18 cellular contexts compared by ENCODE assay signal in genomic region chr2:20604401-20604911, GRCh38. TPM values are rescaled to one million over a fixed set of nuclear protein-coding genes. Genes with fewer than 3 reads are reported as not detected.
DNase-seq lines count a peak whose midpoint lies in the region; ATAC-seq and TF ChIP-seq lines count a peak whose summit lies in the region.
"Had no signal": no experiment of that assay in that cellular context is flagged by ENCODE, and none has a peak within 500 bp of the region (broad histone marks: within the 10 kb centered on the region; RNA-seq: fewer than 3 reads in every experiment).

No MANE protein-coding gene starts in this region.

- H3K27me3 ChIP-seq in ACC112 (ENCODE audit: insufficient read depth, low read length) = no peaks in the 10 kb centered on the region
- H3K27me3 ChIP-seq in heart left ventricle = no peaks in the 10 kb centered on the region
- H3K27me3 ChIP-seq: brain microvascular endothelial cell, neutrophil had no signal

- no peaks in the 10 kb centered on the region for H3K27me3 Mint-ChIP-seq in WTC11 (ENCODE audit: low read depth)
- H3K27me3 Mint-ChIP-seq: effector memory CD8-positive, alpha-beta T cell; IgD-negative memory B cell had no signal

- H3K4me1 Mint-ChIP-seq in WTC11 = peaks cover 3% of the 10 kb centered on the region; the same call in 1 of the 2 replicates

- peaks cover 41% of the 10 kb centered on the region for H3K4me1 ChIP-seq in ACC112 (ENCODE audit: control insufficient read depth, insufficient read depth, low read length, unreplicated experiment)
- peaks cover 8 to 47% (median 34%) of the 10 kb centered on the region in 12 donors for H3K4me1 ChIP-seq in heart left ventricle

- WGBS in heart left ventricle, 4 donors = 55 to 68% (median 62%) methylated on average over 7 of the region's 7 CpGs

- H2AFZ ChIP-seq in ACC112 (ENCODE audit: low read length, unreplicated experiment) = no peak overlapping the region
- H2AFZ ChIP-seq: PC-9 had no signal

- no peaks in the 10 kb centered on the region for H3K79me2 ChIP-seq in ACC112 (ENCODE audit: control insufficient read depth, insufficient read depth, low read length, unreplicated experiment)

- H3K27ac Mint-ChIP-seq in WTC11 = no peak overlapping the region
- H3K27ac Mint-ChIP-seq: IgD-negative memory B cell had no signal

- H3K4me3 ChIP-seq in ACC112 (ENCODE audit: low read depth, low read length) = no peak overlapping the region
- H3K4me3 ChIP-seq in heart left ventricle = no peak overlapping the region
- H3K4me3 ChIP-seq: PC-9 had no signal

- no peak for TF ChIP-seq POLR2A in heart left ventricle (IDR thresholded peaks at IDR 0.05)

- no peak for DNase-seq in WTC11 (ENCODE audit: low spot score)
- DNase-seq in heart left ventricle = peak in 3 of 5 donors; percentile 16 to 33 (median 28)
- DNase-seq in posterior vena cava (ENCODE audit: low spot score) = peak; percentile 70
- DNase-seq in NCI-H446 treated with DMSO at 0.1 percent for 48 hours (lab: John Stamatoyannopoulos, UW) = no peak
- DNase-seq in midbrain (lab: John Stamatoyannopoulos, UW) = no peak
- DNase-seq in nucleus accumbens (lab: John Stamatoyannopoulos, UW) = no peak
- DNase-seq: activated CD4-positive, alpha-beta T cell treated with anti-CD3 and anti-CD28 coated beads for 48 hours; AML-193; brain microvascular endothelial cell; DMS79 treated with DMSO at 0.1 percent for 48 hours; effector memory CD8-positive, alpha-beta T cell; NCI-H1092; PC-9 had no signal

- no peaks in the 10 kb centered on the region for H3K36me3 ChIP-seq in ACC112 (ENCODE audit: insufficient read depth, low read length)
- no peaks in the 10 kb centered on the region for H3K36me3 ChIP-seq in heart left ventricle
- H3K36me3 ChIP-seq: brain microvascular endothelial cell, neutrophil had no signal

- TF ChIP-seq CTCF in WTC11 (IDR thresholded peaks at IDR 0.05) (no peak), heart left ventricle (IDR thresholded peaks at IDR 0.05) (no peak)

- peaks cover 8% of the 10 kb centered on the region for H3K9me3 Mint-ChIP-seq in WTC11
- H3K9me3 Mint-ChIP-seq: effector memory CD8-positive, alpha-beta T cell had no signal

- CTCF ChIA-PET in WTC11 (lab: Charles Lee) = interaction anchor here (0.7 to 2.3 kb wide), 4 partner anchors 10 to 162 kb away, joined by 3 to 10 read pairs (median 6); partner anchors contain the start of gene HS1BP3

- H3K36me3 Mint-ChIP-seq in WTC11 = no peaks in the 10 kb centered on the region; the same call in 1 of the 2 replicates

- intact Hi-C loops in heart left ventricle (cut with DNase I) = loop anchor here in 3 of 10 donors (5.0 kb wide), 1 partner anchor 33 kb away; no protein-coding TSS in a partner anchor
- intact Hi-C loops in posterior vena cava (cut with DNase I) = no loop called here

- POLR2A ChIA-PET in WTC11 (lab: Charles Lee) = no interaction called here

- ATAC-seq in WTC11 = peak; percentile 22; the same call in 1 of the 2 replicates
- no peak for ATAC-seq in heart left ventricle
- no peak for ATAC-seq in HG02798 (IDR thresholded peaks at IDR 0.05; ENCODE audit: poor library complexity, unreplicated experiment)
- ATAC-seq: effector memory CD8-positive, alpha-beta T cell; left colon had no signal

- no peak overlapping the region for H3K4me3 Mint-ChIP-seq in WTC11
- H3K4me3 Mint-ChIP-seq: effector memory CD8-positive, alpha-beta T cell; IgD-negative memory B cell had no signal

- H3K9me3 ChIP-seq in heart left ventricle = no peaks in the 10 kb centered on the region
- H3K9me3 ChIP-seq: neutrophil had no signal

- H3K27ac ChIP-seq in ACC112 (ENCODE audit: low read depth, low read length) = peak overlapping the region; percentile 82
- H3K27ac ChIP-seq in heart left ventricle = peak overlapping the region in 11 of 12 donors; percentile 7 to 81 (median 36)
- H3K27ac ChIP-seq: brain microvascular endothelial cell, neutrophil, PC-9 had no signal

TF ChIP-seq in WTC11, 78 proteins besides CTCF, POLR2A, EP300 and RAD21:
- no peak for TF ChIP-seq CREB1 (CRISPR knock-in tag; IDR thresholded peaks at IDR 0.05)
- TF ChIP-seq, protein P1, sequence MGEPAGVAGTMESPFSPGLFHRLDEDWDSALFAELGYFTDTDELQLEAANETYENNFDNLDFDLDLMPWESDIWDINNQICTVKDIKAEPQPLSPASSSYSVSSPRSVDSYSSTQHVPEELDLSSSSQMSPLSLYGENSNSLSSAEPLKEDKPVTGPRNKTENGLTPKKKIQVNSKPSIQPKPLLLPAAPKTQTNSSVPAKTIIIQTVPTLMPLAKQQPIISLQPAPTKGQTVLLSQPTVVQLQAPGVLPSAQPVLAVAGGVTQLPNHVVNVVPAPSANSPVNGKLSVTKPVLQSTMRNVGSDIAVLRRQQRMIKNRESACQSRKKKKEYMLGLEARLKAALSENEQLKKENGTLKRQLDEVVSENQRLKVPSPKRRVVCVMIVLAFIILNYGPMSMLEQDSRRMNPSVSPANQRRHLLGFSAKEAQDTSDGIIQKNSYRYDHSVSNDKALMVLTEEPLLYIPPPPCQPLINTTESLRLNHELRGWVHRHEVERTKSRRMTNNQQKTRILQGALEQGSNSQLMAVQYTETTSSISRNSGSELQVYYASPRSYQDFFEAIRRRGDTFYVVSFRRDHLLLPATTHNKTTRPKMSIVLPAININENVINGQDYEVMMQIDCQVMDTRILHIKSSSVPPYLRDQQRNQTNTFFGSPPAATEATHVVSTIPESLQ (CRISPR knock-in tag; IDR thresholded peaks at IDR 0.05) = no peak
- TF ChIP-seq GTF2I (CRISPR knock-in tag; conservative IDR thresholded peaks at IDR 0.05) = no peak
- TF ChIP-seq ZNF232 (CRISPR knock-in tag; IDR thresholded peaks at IDR 0.05) = no peak

RNA-seq across cellular contexts. Expression of gene HS1BP3, which starts 46.4 kb away (rescaled TPM):
- total RNA-seq in WTC11 (2021) (17.9 to 20.1 TPM (median 19.8 TPM) in 3 replicates), heart left ventricle (10 to 100 TPM; 12.7 to 23.7 (median 17.9) TPM), posterior vena cava (10 to 100 TPM; 37.1 to 41.8 TPM)
- 10 to 100 TPM; 21.0 to 23.7 TPM for polyA plus RNA-seq in heart left ventricle

Comparison
In these comparisons a context has a peak if more than half of its experiments do, and no peak if none do; other contexts are left out.
1. DNase-seq: peak in heart left ventricle (3 of 5) and posterior vena cava (single experiment); none in WTC11 (single experiment), NCI-H446 treated with DMSO at 0.1 percent for 48 hours (single experiment), midbrain (single experiment) and nucleus accumbens (0 of 56).